ENCODE assay signal across 19 cellular contexts in genomic region chr5:101663543-101663942, GRCh38.
"Had no signal": no experiment of that assay in that cellular context is flagged by ENCODE, and none has a peak within 500 bp of the region (broad histone marks: within the 10 kb centered on the region; RNA-seq: fewer than 3 reads in every experiment).

No MANE protein-coding gene starts in this region.

- H3K4me3 ChIP-seq: cardiac muscle cell, thoracic aorta had no signal

- DNase-seq: activated B cell treated with CpG ODN at 0.5 μM for 24 hours; activated CD4-positive, alpha-beta memory T cell treated with anti-CD3 and anti-CD28 coated beads, Interleukin-2, amount 10 ng/mL, durations not matched to agents 7 days and 5 days; activated CD4-positive, alpha-beta T cell treated with anti-CD3 and anti-CD28 coated beads for 4 hours; activated CD8-positive, alpha-beta memory T cell treated with anti-CD3 and anti-CD28 coated beads, Interleukin-2, amount 10 ng/mL, durations not matched to agents 7 days and 5 days; activated naive CD8-positive, alpha-beta T cell treated with anti-CD3 and anti-CD28 coated beads for 36 hours; amniotic stem cell; effector memory CD8-positive, alpha-beta T cell; foreskin fibroblast; hippocampal formation; midbrain; occipital lobe; retina; stimulated activated naive B cell treated with anti-CD40 and anti-IgM and Interleukin-4, amounts not matched to agents 10 μg/mL and 1 μg/mL and 100 μg/mL, for 72 hours; upper lobe of left lung had no signal

- FAIRE-seq: islet of Langerhans had no signal

- H3K4me1 ChIP-seq: upper lobe of left lung had no signal

- ATAC-seq: activated CD8-positive, alpha-beta memory T cell treated with anti-CD3 and anti-CD28 coated beads, Interleukin-2, amount 10 ng/mL, durations not matched to agents 7 days and 5 days; effector memory CD8-positive, alpha-beta T cell; left lobe of liver; stimulated activated naive B cell treated with anti-CD40 and anti-IgM and Interleukin-4, amounts not matched to agents 10 μg/mL and 1 μg/mL and 100 μg/mL, for 72 hours had no signal

- H3K27ac ChIP-seq: cardiac muscle cell, epithelial cell of prostate, thoracic aorta, upper lobe of left lung had no signal

- H3K9me3 ChIP-seq: thoracic aorta, upper lobe of left lung had no signal

- H3K36me3 ChIP-seq: cardiac muscle cell, thoracic aorta, upper lobe of left lung had no signal

- H3K27me3 ChIP-seq: cardiac muscle cell, upper lobe of left lung had no signal
